In the genomic region with DNA sequence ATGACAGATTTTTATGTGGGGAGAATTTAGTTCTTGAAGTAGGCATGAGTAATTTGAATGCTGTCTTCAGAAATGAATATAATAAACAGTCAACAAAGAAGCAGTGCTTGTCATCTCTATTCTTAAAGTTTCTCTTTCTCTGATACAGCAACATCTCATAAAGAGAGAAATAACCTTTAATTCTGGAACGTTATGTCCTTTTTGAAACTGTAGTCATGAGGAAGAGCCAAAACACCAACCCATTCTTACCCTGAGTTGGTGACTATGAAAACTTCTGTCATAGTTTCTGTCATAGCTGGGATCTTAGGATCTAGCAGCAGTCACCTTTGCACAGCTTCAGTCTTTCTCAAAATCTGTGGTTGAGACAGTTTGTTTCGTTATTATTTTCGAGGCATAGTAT, we compare ENCODE assay signal across 17 cellular contexts. TPM values are rescaled to one million over a fixed set of nuclear protein-coding genes. Genes with fewer than 3 reads are reported as not detected.
DNase-seq lines count a peak whose midpoint lies in the region; ATAC-seq and TF ChIP-seq lines count a peak whose summit lies in the region.
"Had no signal": no experiment of that assay in that cellular context is flagged by ENCODE, and none has a peak within 500 bp of the region (broad histone marks: within the 10 kb centered on the region; RNA-seq: fewer than 3 reads in every experiment).

No MANE protein-coding gene starts in this region.

- no peak overlapping the region for H3K4me3 Mint-ChIP-seq in GM23338
- H3K4me3 Mint-ChIP-seq: CD4-positive, CD25-positive, alpha-beta regulatory T cell had no signal

- ATAC-seq in heart right ventricle, result no peak
- ATAC-seq in Right ventricle myocardium superior (ENCODE audit: poor library complexity), result no peak
- peak; percentile 21 for ATAC-seq in sciatic nerve
- no peak for ATAC-seq in HG03520 (IDR thresholded peaks at IDR 0.05; ENCODE audit: unreplicated experiment)
- no peak for ATAC-seq in GM23338
- ATAC-seq: Panc1 had no signal

- no peak for DNase-seq in heart right ventricle
- no peak for DNase-seq in Right ventricle myocardium superior
- DNase-seq in esophagus muscularis mucosa (ENCODE audit: extremely low spot score), result no peak
- DNase-seq in sciatic nerve (ENCODE audit: low spot score), result no peak
- no peak for DNase-seq in tibial nerve (ENCODE audit: low spot score in 2 of 2)
- no peak for DNase-seq in T-helper 2 cell
- DNase-seq in GM23338 (ENCODE audit: low spot score), result no peak
- DNase-seq: AML-193; CD4-positive, CD25-positive, alpha-beta regulatory T cell; IMR-90; NCI-H187 treated with DMSO at 0.1 percent for 48 hours; NCI-H446 treated with DMSO at 0.1 percent for 48 hours; NCI-H774 had no signal

- H3K27ac ChIP-seq in heart right ventricle, result peak overlapping the region in 7 of 10 donors; percentile 29 to 87 (median 72)
- peak overlapping the region; percentile 73 to 85 (median 80) for H3K27ac ChIP-seq in esophagus muscularis mucosa (replicated peaks in 1 of 4)
- peak overlapping the region in 3 of 4 donors; percentile 32 to 78 (median 74) for H3K27ac ChIP-seq in tibial nerve
- no peak overlapping the region for H3K27ac ChIP-seq in GM23338 (ENCODE audit: low read depth)

- peaks cover 0 to 95% (median 5%) of the 10 kb centered on the region in 9 donors for H3K36me3 ChIP-seq in heart right ventricle
- H3K36me3 ChIP-seq in esophagus muscularis mucosa, result peaks cover 0 to 75% (median 28%) of the 10 kb centered on the region in 4 donors
- H3K36me3 ChIP-seq in tibial nerve, result peaks cover 0 to 66% (median under 1%) of the 10 kb centered on the region in 3 donors
- peaks cover 9% of the 10 kb centered on the region; the same call in 1 of the 2 replicates for H3K36me3 ChIP-seq in GM23338 (ENCODE audit: insufficient read depth)

- H3K27ac Mint-ChIP-seq in GM23338, result no peak overlapping the region
- H3K27ac Mint-ChIP-seq: CD4-positive, CD25-positive, alpha-beta regulatory T cell had no signal

- no peak overlapping the region for H3K4me3 ChIP-seq in heart right ventricle
- no peak overlapping the region for H3K4me3 ChIP-seq in esophagus muscularis mucosa
- no peak overlapping the region for H3K4me3 ChIP-seq in tibial nerve
- H3K4me3 ChIP-seq in GM23338, result no peak overlapping the region
- H3K4me3 ChIP-seq: HAP-1 had no signal

- no peaks in the 10 kb centered on the region for H3F3A ChIP-seq in GM23338 (replicated peaks; ENCODE audit: low read depth)

- H4K20me1 ChIP-seq in GM23338 (replicated peaks; ENCODE audit: insufficient read depth), result no peaks in the 10 kb centered on the region; the same call in 1 of the 2 replicates

- H3K36me3 Mint-ChIP-seq in GM23338 (ENCODE audit: low read depth), result peaks cover 13% of the 10 kb centered on the region

- no peak for TF ChIP-seq POLR2A in esophagus muscularis mucosa (IDR thresholded peaks at IDR 0.05; ENCODE audit: low read depth)
- no peak for TF ChIP-seq POLR2A in tibial nerve (IDR thresholded peaks at IDR 0.05)

- intact Hi-C loops in heart right ventricle (cut with DNase I) (no loop called here), Right ventricle myocardium superior (cut with DNase I) (no loop called here), esophagus muscularis mucosa (cut with DNase I) (no loop called here), sciatic nerve (cut with DNase I) (no loop called here)

- H3K27me3 Mint-ChIP-seq in GM23338 (ENCODE audit: insufficient read depth, low read depth, poor library complexity), result peaks cover 2% of the 10 kb centered on the region
- H3K27me3 Mint-ChIP-seq: CD4-positive, CD25-positive, alpha-beta regulatory T cell had no signal

- no peaks in the 10 kb centered on the region for H3K4me1 Mint-ChIP-seq in GM23338

- TF ChIP-seq CTCF in heart right ventricle (IDR thresholded peaks at IDR 0.05) (no peak), esophagus muscularis mucosa (IDR thresholded peaks at IDR 0.05) (no peak), tibial nerve (IDR thresholded peaks at IDR 0.05) (no peak), GM23338 (conservative IDR thresholded peaks at IDR 0.05; ENCODE audit: low read depth in 2 of 2) (no peak)

- H3K4me1 ChIP-seq in heart right ventricle, result peaks cover 9 to 60% (median 38%) of the 10 kb centered on the region in 9 donors
- peaks cover 51 to 87% (median 67%) of the 10 kb centered on the region in 4 donors for H3K4me1 ChIP-seq in esophagus muscularis mucosa
- peaks cover 0 to 66% (median 10%) of the 10 kb centered on the region in 4 donors for H3K4me1 ChIP-seq in tibial nerve
- no peaks in the 10 kb centered on the region for H3K4me1 ChIP-seq in GM23338 (ENCODE audit: insufficient read depth)
- H3K4me1 ChIP-seq: HAP-1 had no signal

- no peak overlapping the region for H3K4me2 ChIP-seq in GM23338

- no peaks in the 10 kb centered on the region for H3K9me3 Mint-ChIP-seq in GM23338
- H3K9me3 Mint-ChIP-seq: CD4-positive, CD25-positive, alpha-beta regulatory T cell had no signal

- H3K27me3 ChIP-seq in heart right ventricle (no peaks in the 10 kb centered on the region), esophagus muscularis mucosa (no peaks in the 10 kb centered on the region), tibial nerve (no peaks in the 10 kb centered on the region), GM23338 (ENCODE audit: insufficient read depth) (no peaks in the 10 kb centered on the region)

- H3K79me2 ChIP-seq in GM23338 (replicated peaks; ENCODE audit: insufficient read depth), result no peaks in the 10 kb centered on the region

- WGBS in heart right ventricle, 2 donors, result 82 to 92% methylated on average over 3 of the region's 3 CpGs
- WGBS in esophagus muscularis mucosa, result 80% methylated on average over 3 of the region's 3 CpGs
- WGBS in tibial nerve, 2 donors, result 64 to 67% methylated on average over 3 of the region's 3 CpGs

- TF ChIP-seq EP300 in esophagus muscularis mucosa (IDR thresholded peaks at IDR 0.05) (no peak), tibial nerve (IDR thresholded peaks at IDR 0.05) (no peak)

- H3K9me2 ChIP-seq in GM23338 (ENCODE audit: insufficient read depth), result no peaks in the 10 kb centered on the region

- no peak overlapping the region for H2AFZ ChIP-seq in GM23338

- no peaks in the 10 kb centered on the region for H3K9me3 ChIP-seq in heart right ventricle
- H3K9me3 ChIP-seq in esophagus muscularis mucosa, result no peaks in the 10 kb centered on the region
- no peaks in the 10 kb centered on the region for H3K9me3 ChIP-seq in tibial nerve
- H3K9me3 ChIP-seq: HAP-1 had no signal

TF ChIP-seq in GM23338, 12 proteins besides CTCF, POLR2A, EP300 and RAD21 (continues in another document):
- no peak for TF ChIP-seq STAT1 (IDR thresholded peaks at IDR 0.05; ENCODE audit: unreplicated experiment)
- TF ChIP-seq, protein P1, sequence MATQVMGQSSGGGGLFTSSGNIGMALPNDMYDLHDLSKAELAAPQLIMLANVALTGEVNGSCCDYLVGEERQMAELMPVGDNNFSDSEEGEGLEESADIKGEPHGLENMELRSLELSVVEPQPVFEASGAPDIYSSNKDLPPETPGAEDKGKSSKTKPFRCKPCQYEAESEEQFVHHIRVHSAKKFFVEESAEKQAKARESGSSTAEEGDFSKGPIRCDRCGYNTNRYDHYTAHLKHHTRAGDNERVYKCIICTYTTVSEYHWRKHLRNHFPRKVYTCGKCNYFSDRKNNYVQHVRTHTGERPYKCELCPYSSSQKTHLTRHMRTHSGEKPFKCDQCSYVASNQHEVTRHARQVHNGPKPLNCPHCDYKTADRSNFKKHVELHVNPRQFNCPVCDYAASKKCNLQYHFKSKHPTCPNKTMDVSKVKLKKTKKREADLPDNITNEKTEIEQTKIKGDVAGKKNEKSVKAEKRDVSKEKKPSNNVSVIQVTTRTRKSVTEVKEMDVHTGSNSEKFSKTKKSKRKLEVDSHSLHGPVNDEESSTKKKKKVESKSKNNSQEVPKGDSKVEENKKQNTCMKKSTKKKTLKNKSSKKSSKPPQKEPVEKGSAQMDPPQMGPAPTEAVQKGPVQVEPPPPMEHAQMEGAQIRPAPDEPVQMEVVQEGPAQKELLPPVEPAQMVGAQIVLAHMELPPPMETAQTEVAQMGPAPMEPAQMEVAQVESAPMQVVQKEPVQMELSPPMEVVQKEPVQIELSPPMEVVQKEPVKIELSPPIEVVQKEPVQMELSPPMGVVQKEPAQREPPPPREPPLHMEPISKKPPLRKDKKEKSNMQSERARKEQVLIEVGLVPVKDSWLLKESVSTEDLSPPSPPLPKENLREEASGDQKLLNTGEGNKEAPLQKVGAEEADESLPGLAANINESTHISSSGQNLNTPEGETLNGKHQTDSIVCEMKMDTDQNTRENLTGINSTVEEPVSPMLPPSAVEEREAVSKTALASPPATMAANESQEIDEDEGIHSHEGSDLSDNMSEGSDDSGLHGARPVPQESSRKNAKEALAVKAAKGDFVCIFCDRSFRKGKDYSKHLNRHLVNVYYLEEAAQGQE (IDR thresholded peaks at IDR 0.05; ENCODE audit: unreplicated experiment), result no peak
- no peak for TF ChIP-seq CREB1 (CRISPR knock-in tag; IDR thresholded peaks at IDR 0.05; ENCODE audit: low read depth)
- TF ChIP-seq POLR2AphosphoS5 (IDR thresholded peaks at IDR 0.05; ENCODE audit: low read depth), result no peak
- TF ChIP-seq JUNB (IDR thresholded peaks at IDR 0.05; ENCODE audit: unreplicated experiment), result no peak
- no peak for TF ChIP-seq NANOG (IDR thresholded peaks at IDR 0.05; ENCODE audit: borderline replicate concordance)
- TF ChIP-seq ZNF331 (CRISPR knock-in tag; IDR thresholded peaks at IDR 0.05; ENCODE audit: low read depth), result no peak

RNA-seq across cellular contexts. Expression of gene RASL10B, which starts 15.3 kb away (rescaled TPM):
- 10 to 100 TPM in 9 of 10 donors, 1 to 10 TPM in 1; 9.0 to 26.2 (median 11.9) TPM for total RNA-seq in heart right ventricle
- polyA plus RNA-seq in heart right ventricle, result 1 to 10 TPM; 3.9 to 6.9 TPM
- 22.3 TPM for total RNA-seq in Right ventricle myocardium superior
- 10 to 100 TPM; 10.3 to 28.1 (median 17.4) TPM for total RNA-seq in esophagus muscularis mucosa
- total RNA-seq in sciatic nerve, result 5.4 TPM
- 10 to 100 TPM in 3 of 4 donors, 1 to 10 TPM in 1; 8.4 to 25.3 (median 21.9) TPM for total RNA-seq in tibial nerve
- total RNA-seq in GM23338 (2014; rRNA removed; shearing (Covaris generic)), result 23.1 and 26.2 TPM in 2 replicates
- polyA plus RNA-seq in GM23338 (2016; fragmentation: Nextera tagmentation; extraction: Ambion mirVana), result 6.2 and 7.1 TPM in 2 replicates
- total RNA-seq: CD4-positive, CD25-positive, alpha-beta regulatory T cell had no signal

RNA-seq across cellular contexts. Expression of gene GAS2L2, which starts 36.9 kb away (rescaled TPM):
- total RNA-seq in heart right ventricle, result under 1 TPM in 6 of 10 donors, not detected in 4; 0.09 to 0.89 (median 0.14) TPM
- polyA plus RNA-seq in heart right ventricle, result under 1 TPM; 0.03 to 0.15 TPM
- total RNA-seq in Right ventricle myocardium superior, result 0.11 TPM
- total RNA-seq in esophagus muscularis mucosa, result under 1 TPM; 0.42 to 0.80 (median 0.48) TPM
- 0.13 TPM for total RNA-seq in sciatic nerve
- total RNA-seq in tibial nerve, result 1 to 10 TPM in 3 of 4 donors, under 1 TPM in 1; 0.84 to 1.4 (median 1.1) TPM
- total RNA-seq in GM23338 (2014; rRNA removed; shearing (Covaris generic)), result not detected in 2 replicates
- 0.06 TPM in 1 of 2 replicates, not detected in the other for polyA plus RNA-seq in GM23338 (2016; fragmentation: Nextera tagmentation; extraction: Ambion mirVana)
- total RNA-seq: CD4-positive, CD25-positive, alpha-beta regulatory T cell; IMR-90; LHCN-M2 had no signal
- polyA plus RNA-seq: CD4-positive, CD25-positive, alpha-beta regulatory T cell had no signal

RNA-seq across cellular contexts. Expression of gene C17orf50, which starts 44.5 kb away (rescaled TPM):
- total RNA-seq in heart right ventricle, result not detected
- not detected for polyA plus RNA-seq in heart right ventricle
- not detected for total RNA-seq in Right ventricle myocardium superior
- not detected for total RNA-seq in esophagus muscularis mucosa
- total RNA-seq in sciatic nerve, result not detected
- not detected for total RNA-seq in tibial nerve
- 1.6 TPM in 1 of 2 replicates, not detected in the other for total RNA-seq in GM23338 (2014; rRNA removed; shearing (Covaris generic))
- polyA plus RNA-seq in GM23338 (2016; fragmentation: Nextera tagmentation; extraction: Ambion mirVana), result 0.37 and 0.74 TPM in 2 replicates
- total RNA-seq: CD4-positive, CD25-positive, alpha-beta regulatory T cell; IMR-90; LHCN-M2 had no signal
- polyA plus RNA-seq: CD4-positive, CD25-positive, alpha-beta regulatory T cell; IMR-90 had no signal
